In genomic region chr7:28419717-28420116, GRCh38 we compare ENCODE assay signal across 16 cellular contexts. TPM values are rescaled to one million over a fixed set of nuclear protein-coding genes. Genes with fewer than 3 reads are reported as not detected.
DNase-seq lines count a peak whose midpoint lies in the region; ATAC-seq lines count a peak whose summit lies in the region.
"Had no signal": no experiment of that assay in that cellular context is flagged by ENCODE, and none has a peak within 500 bp of the region (broad histone marks: within the 10 kb centered on the region; RNA-seq: fewer than 3 reads in every experiment).

No MANE protein-coding gene starts in this region.

- ATAC-seq in esophagus mucosa: peak; percentile 79
- peak; percentile 64 for ATAC-seq in sciatic nerve
- ATAC-seq: activated CD4-positive, CD25-positive, alpha-beta regulatory T cell treated with anti-CD3 and anti-CD28 coated beads, Interleukin-2, amount 50 U/mL, for 24 hours; left lung; stimulated activated naive CD8-positive, alpha-beta T cell treated with anti-CD3 and anti-CD28 coated beads, Interleukin-15, Interleukin-2, amounts not matched to agents 100 U/mL and 50 U/mL, for 24 hours had no signal

- peak; percentile 78 for DNase-seq in Daoy (ENCODE audit: low read depth)
- DNase-seq in NCI-H460 (ENCODE audit: extremely low read depth, low read depth): peak; percentile 48
- DNase-seq in sciatic nerve (ENCODE audit: low spot score): no peak
- no peak for DNase-seq in OCI-M1 (lab: John Stamatoyannopoulos, UW)
- no peak for DNase-seq in NCI-H1105 treated with DMSO at 0.1 percent for 48 hours (lab: John Stamatoyannopoulos, UW)
- no peak for DNase-seq in medulla oblongata (ENCODE audit: extremely low spot score)
- DNase-seq in NCI-H128 (lab: John Stamatoyannopoulos, UW; ENCODE audit: unreplicated experiment): no peak
- DNase-seq: activated naive CD8-positive, alpha-beta T cell treated with anti-CD3 and anti-CD28 coated beads for 36 hours; activated T-cell treated with anti-CD3 and anti-CD28 coated beads for 4 hours; dorsolateral prefrontal cortex; left lung; NCI-H1048; NCI-H2227 treated with DMSO at 0.1 percent for 48 hours; stimulated activated naive CD8-positive, alpha-beta T cell treated with anti-CD3 and anti-CD28 coated beads, Interleukin-15, Interleukin-2, amounts not matched to agents 100 U/mL and 50 U/mL, for 24 hours had no signal

- intact Hi-C loops in sciatic nerve (cut with DNase I): no loop called here

RNA-seq across cellular contexts. Expression of gene CREB5, which starts 7.4 kb away (rescaled TPM):
- total RNA-seq in Daoy (2014; rRNA removed; shearing (Covaris generic)): 12.1 and 17.3 TPM in 2 replicates
- 20.3 and 26.1 TPM in 2 replicates for total RNA-seq in NCI-H460 (2014; rRNA removed; shearing (Covaris generic))
- 21.4 and 23.6 TPM in 2 replicates for polyA plus RNA-seq in NCI-H460 (2014; cell fraction: nucleus; rRNA removed)
- total RNA-seq in esophagus mucosa (2.5 TPM), sciatic nerve (20.1 TPM)

Comparison
In these comparisons a context has a peak if more than half of its experiments do, and no peak if none do; other contexts are left out.
1. DNase-seq: peak in Daoy (single experiment) and NCI-H460 (single experiment); none in sciatic nerve (single experiment), OCI-M1 (single experiment), NCI-H1105 treated with DMSO at 0.1 percent for 48 hours (single experiment), medulla oblongata (single experiment) and NCI-H128 (single experiment).